Comparison of ENCODE assay signal across 30 cellular contexts in genomic region chr5:10254686-10255085, GRCh38. TPM values are rescaled to one million over a fixed set of nuclear protein-coding genes. Genes with fewer than 3 reads are reported as not detected.
DNase-seq lines count a peak whose midpoint lies in the region; ATAC-seq and TF ChIP-seq lines count a peak whose summit lies in the region.
"Had no signal": no experiment of that assay in that cellular context is flagged by ENCODE, and none has a peak within 500 bp of the region (broad histone marks: within the 10 kb centered on the region; RNA-seq: fewer than 3 reads in every experiment).

No MANE protein-coding gene starts in this region.

- H3K27me3 ChIP-seq in DND-41 (ENCODE audit: insufficient read depth, low read length, poor library complexity) = no peaks in the 10 kb centered on the region
- no peaks in the 10 kb centered on the region for H3K27me3 ChIP-seq in endodermal cell (ENCODE audit: control insufficient read depth, insufficient read depth, low read length, poor library complexity, severe bottlenecking)
- H3K27me3 ChIP-seq in hepatocyte = no peaks in the 10 kb centered on the region
- H3K27me3 ChIP-seq: BLaER1, esophagus squamous epithelium had no signal

- H3K4me2 ChIP-seq in DND-41 (ENCODE audit: insufficient read depth, low read length) (peak overlapping the region; percentile 5; the same call in 1 of the 2 replicates), hepatocyte (no peak overlapping the region)
- H3K4me2 ChIP-seq: BLaER1 had no signal

- H3K36me3 Mint-ChIP-seq in activated CD4-positive, alpha-beta memory T cell treated with anti-CD3 and anti-CD28 coated beads for 36 hours = peaks cover 65% of the 10 kb centered on the region
- peaks cover 66% of the 10 kb centered on the region for H3K36me3 Mint-ChIP-seq in endodermal cell (ENCODE audit: low read depth)

- H3K4me1 Mint-ChIP-seq in activated CD4-positive, alpha-beta memory T cell treated with anti-CD3 and anti-CD28 coated beads for 36 hours (ENCODE audit: low read depth) = peaks cover 63% of the 10 kb centered on the region
- peaks cover 13% of the 10 kb centered on the region for H3K4me1 Mint-ChIP-seq in endodermal cell

- H3K9me3 Mint-ChIP-seq in activated CD4-positive, alpha-beta memory T cell treated with anti-CD3 and anti-CD28 coated beads for 36 hours = no peaks in the 10 kb centered on the region
- H3K9me3 Mint-ChIP-seq in endodermal cell = no peaks in the 10 kb centered on the region
- H3K9me3 Mint-ChIP-seq: activated CD4-positive, alpha-beta T cell treated with anti-CD3 and anti-CD28 coated beads, Interleukin-2, amount 10 ng/mL, durations not matched to agents 24 days and 14 days had no signal

- no peaks in the 10 kb centered on the region for H3K9me2 ChIP-seq in hepatocyte (replicated peaks; ENCODE audit: insufficient read depth)

- no peak overlapping the region for H3K4me3 Mint-ChIP-seq in activated CD4-positive, alpha-beta memory T cell treated with anti-CD3 and anti-CD28 coated beads for 36 hours
- no peak overlapping the region for H3K4me3 Mint-ChIP-seq in endodermal cell
- H3K4me3 Mint-ChIP-seq: activated CD4-positive, alpha-beta T cell treated with anti-CD3 and anti-CD28 coated beads, Interleukin-2, amount 10 ng/mL, durations not matched to agents 24 days and 14 days had no signal

- H4K20me1 ChIP-seq in DND-41 (ENCODE audit: insufficient read depth, low read length) = peaks cover 78% of the 10 kb centered on the region
- H4K20me1 ChIP-seq in hepatocyte (ENCODE audit: insufficient read depth, poor library complexity, severe bottlenecking) = peaks cover 58% of the 10 kb centered on the region

- peak; percentile 44 for DNase-seq in AG10803 (ENCODE audit: low read depth)
- no peak for DNase-seq in DND-41
- no peak for DNase-seq in activated CD4-positive, alpha-beta memory T cell treated with anti-CD3 and anti-CD28 coated beads for 36 hours
- DNase-seq in endodermal cell = no peak
- no peak for DNase-seq in hepatocyte (ENCODE audit: low spot score)
- DNase-seq in middle frontal gyrus (ENCODE audit: extremely low spot score, low spot score) = no peak
- DNase-seq in HEK293T (ENCODE audit: extremely low spot score) = no peak
- DNase-seq: activated CD4-positive, alpha-beta T cell treated with anti-CD3 and anti-CD28 coated beads, Interleukin-2, amount 10 ng/mL, durations not matched to agents 24 days and 14 days; COR-L47; dermis blood vessel endothelial cell; esophagus squamous epithelium; lower lobe of right lung; midbrain; naive thymus-derived CD4-positive, alpha-beta T cell; NCI-H1105; NCI-H187; NCI-H82; occipital lobe; psoas muscle; stimulated activated CD4-positive, alpha-beta T cell treated with anti-CD3 and anti-CD28 coated beads, Interleukin-12 subunit alpha, Interleukin-12 subunit beta, amount 100 ng/mL, for 4 hours; stimulated activated CD4-positive, alpha-beta T cell treated with anti-CD3 and anti-CD28 coated beads, Interleukin-4, amount 100 ng/mL, for 24 hours; substantia nigra; SW 1271; T-helper 9 cell; trophoblast cell had no signal

- H3K9me3 ChIP-seq in DND-41 (ENCODE audit: insufficient read depth, low read length, severe bottlenecking) (no peaks in the 10 kb centered on the region), endodermal cell (ENCODE audit: control insufficient read depth, low read length) (no peaks in the 10 kb centered on the region), hepatocyte (ENCODE audit: low read depth) (no peaks in the 10 kb centered on the region)
- H3K9me3 ChIP-seq: BLaER1, esophagus squamous epithelium, lower lobe of right lung, psoas muscle had no signal

- intact Hi-C loops in activated CD4-positive, alpha-beta memory T cell treated with anti-CD3 and anti-CD28 coated beads for 36 hours (cut with micrococcal nuclease) = loop anchor here (5.0 to 10.0 kb wide), 2 partner anchors 340 to 378 kb away; no protein-coding TSS in a partner anchor

- no peaks in the 10 kb centered on the region for H3K27me3 Mint-ChIP-seq in activated CD4-positive, alpha-beta memory T cell treated with anti-CD3 and anti-CD28 coated beads for 36 hours
- H3K27me3 Mint-ChIP-seq in endodermal cell (ENCODE audit: insufficient read depth) = no peaks in the 10 kb centered on the region

- ATAC-seq in DND-41 (ENCODE audit: insufficient read depth, low read depth) (no peak), GM18907 (IDR thresholded peaks at IDR 0.05; ENCODE audit: unreplicated experiment) (no peak)
- ATAC-seq: HCT116; lower lobe of right lung; naive thymus-derived CD4-positive, alpha-beta T cell; psoas muscle; sciatic nerve had no signal

- CTCF ChIA-PET in activated CD4-positive, alpha-beta memory T cell treated with anti-CD3 and anti-CD28 coated beads for 36 hours (lab: Charles Lee) = interaction anchor here (0.7 kb wide), 1 partner anchor 102 kb away, joined by 3 read pairs; no protein-coding TSS in a partner anchor
- CTCF ChIA-PET in HEK293T (lab: Yijun Ruan, JAX) = interaction anchor here (0.7 kb wide), 1 partner anchor 128 kb away, joined by 3 read pairs; no protein-coding TSS in a partner anchor

- WGBS in endodermal cell (ENCODE audit: insufficient coverage in 1 of 2, insufficient read length in 1 of 2), 2 experiments = 42 to 44% methylated on average over 2 of the region's 2 CpGs
- WGBS in hepatocyte (ENCODE audit: low lambda C conversion rate, missing lambda C conversion rate) = 30% methylated on average over 2 of the region's 2 CpGs

- no peak overlapping the region for H3K9ac ChIP-seq in DND-41 (ENCODE audit: low read depth, low read length)
- H3K9ac ChIP-seq in endodermal cell (ENCODE audit: extremely low read depth, low read length, poor library complexity, severe bottlenecking) = no peak overlapping the region
- H3K9ac ChIP-seq: BLaER1 had no signal

- no peak overlapping the region for H3K4me3 ChIP-seq in AG10803 (ENCODE audit: low read length)
- no peak overlapping the region for H3K4me3 ChIP-seq in DND-41 (ENCODE audit: low read depth in 1 of 2, low read length in 2 of 2)
- no peak overlapping the region for H3K4me3 ChIP-seq in endodermal cell (ENCODE audit: low read length)
- no peak overlapping the region for H3K4me3 ChIP-seq in hepatocyte
- H3K4me3 ChIP-seq: BLaER1, esophagus squamous epithelium, lower lobe of right lung, psoas muscle had no signal

- peaks cover 83% of the 10 kb centered on the region for H3K79me2 ChIP-seq in DND-41 (ENCODE audit: insufficient read depth, low read length)
- peaks cover 71% of the 10 kb centered on the region for H3K79me2 ChIP-seq in hepatocyte

- H3K27ac Mint-ChIP-seq in activated CD4-positive, alpha-beta memory T cell treated with anti-CD3 and anti-CD28 coated beads for 36 hours = peak overlapping the region; percentile 50
- peak overlapping the region; percentile 10 for H3K27ac Mint-ChIP-seq in endodermal cell
- H3K27ac Mint-ChIP-seq: activated CD4-positive, alpha-beta T cell treated with anti-CD3 and anti-CD28 coated beads, Interleukin-2, amount 10 ng/mL, durations not matched to agents 24 days and 14 days had no signal

- H3K27ac ChIP-seq in DND-41 (ENCODE audit: low read length) = no peak overlapping the region; the same call in 1 of the 2 replicates
- no peak overlapping the region for H3K27ac ChIP-seq in endodermal cell (ENCODE audit: low read depth, low read length)
- no peak overlapping the region for H3K27ac ChIP-seq in hepatocyte
- H3K27ac ChIP-seq: BLaER1, esophagus squamous epithelium, lower lobe of right lung, psoas muscle, VCaP had no signal

- POLR2A ChIA-PET in activated CD4-positive, alpha-beta memory T cell treated with anti-CD3 and anti-CD28 coated beads for 36 hours (lab: Charles Lee) = no interaction called here
- POLR2A ChIA-PET in HEK293T (lab: Yijun Ruan, JAX) = no interaction called here

- H3K36me3 ChIP-seq in DND-41 (ENCODE audit: insufficient read depth, low read length) (peaks cover 84% of the 10 kb centered on the region), endodermal cell (ENCODE audit: control insufficient read depth, insufficient read depth, low read length) (peaks cover 76% of the 10 kb centered on the region), hepatocyte (replicated peaks; ENCODE audit: insufficient read depth, low read depth) (peaks cover 3% of the 10 kb centered on the region)

- no peak overlapping the region for H2AFZ ChIP-seq in DND-41 (ENCODE audit: low read depth, low read length)
- no peak overlapping the region for H2AFZ ChIP-seq in hepatocyte

- TF ChIP-seq CTCF in AG10803 (conservative IDR thresholded peaks at IDR 0.05; ENCODE audit: low read length) (no peak), DND-41 (IDR thresholded peaks at IDR 0.05; ENCODE audit: borderline replicate concordance, extremely low read depth, low read length, poor library complexity, severe bottlenecking) (no peak), endodermal cell (conservative IDR thresholded peaks at IDR 0.05) (no peak), hepatocyte (IDR thresholded peaks at IDR 0.05; ENCODE audit: poor library complexity) (no peak)

- H3K4me1 ChIP-seq in DND-41 (ENCODE audit: insufficient read depth, low read length) (peaks cover 29% of the 10 kb centered on the region), endodermal cell (ENCODE audit: control insufficient read depth, insufficient read depth, low read length) (peaks cover 23% of the 10 kb centered on the region), hepatocyte (ENCODE audit: insufficient read depth) (peaks cover 12% of the 10 kb centered on the region)

TF ChIP-seq in HEK293T, 16 proteins besides CTCF, POLR2A, EP300 and RAD21 (continues in another document):
- TF ChIP-seq TARDBP (IDR thresholded peaks at IDR 0.05) = no peak
- no peak for TF ChIP-seq LEF1 (IDR thresholded peaks at IDR 0.05; ENCODE audit: borderline replicate concordance)
- TF ChIP-seq FOXM1 (IDR thresholded peaks at IDR 0.05; ENCODE audit: borderline replicate concordance) = no peak
- no peak for TF ChIP-seq L3MBTL2 (conservative IDR thresholded peaks at IDR 0.05)
- TF ChIP-seq CTBP1 (IDR thresholded peaks at IDR 0.05; ENCODE audit: borderline replicate concordance) = no peak

RNA-seq across cellular contexts. Expression of gene CCT5, which starts 4.6 kb away (rescaled TPM):
- 100 to 1,000 TPM; 360 to 375 TPM for total RNA-seq in activated CD4-positive, alpha-beta memory T cell treated with anti-CD3 and anti-CD28 coated beads for 36 hours
- total RNA-seq in endodermal cell = 100 to 1,000 TPM; 316 to 356 TPM
- polyA plus RNA-seq in endodermal cell (2013, experiment 1 of 2) = 335 TPM
- 321 TPM for polyA plus RNA-seq in endodermal cell (2013, experiment 2 of 2)
- total RNA-seq in hepatocyte = 282 and 288 TPM in 2 replicates
- polyA plus RNA-seq in hepatocyte = 182 and 203 TPM in 2 replicates

RNA-seq across cellular contexts. Expression of gene ATPSCKMT, which starts 5.0 kb away (rescaled TPM):
- 10 to 100 TPM; 17.1 to 20.1 TPM for total RNA-seq in activated CD4-positive, alpha-beta memory T cell treated with anti-CD3 and anti-CD28 coated beads for 36 hours
- 10 to 100 TPM; 19.2 to 27.7 TPM for total RNA-seq in endodermal cell
- 14.0 TPM for polyA plus RNA-seq in endodermal cell (2013, experiment 1 of 2)
- polyA plus RNA-seq in endodermal cell (2013, experiment 2 of 2) = 14.8 TPM
- total RNA-seq in hepatocyte = 32.3 and 33.8 TPM in 2 replicates
- 10.3 and 12.3 TPM in 2 replicates for polyA plus RNA-seq in hepatocyte

RNA-seq across cellular contexts. Expression of gene CMBL, which starts 53.0 kb away (rescaled TPM):
- 1 to 10 TPM; 1.2 to 1.3 TPM for total RNA-seq in activated CD4-positive, alpha-beta memory T cell treated with anti-CD3 and anti-CD28 coated beads for 36 hours
- total RNA-seq in endodermal cell = 10 to 100 TPM; 10.4 to 20.5 TPM
- polyA plus RNA-seq in endodermal cell (2013, experiment 1 of 2) = 34.9 TPM
- polyA plus RNA-seq in endodermal cell (2013, experiment 2 of 2) = 26.8 TPM
- total RNA-seq in hepatocyte = 15.5 and 20.8 TPM in 2 replicates
- polyA plus RNA-seq in hepatocyte = 16.7 and 24.1 TPM in 2 replicates
